1 cellular context compared by ENCODE assay signal in genomic region chr2:130355181-130355577, GRCh38.
A peak's percentile ranks its signal among the peaks of the same experiment; 100 is the strongest.
TF ChIP-seq lines count a peak whose summit lies in the region.

No MANE protein-coding gene starts in this region.

TF ChIP-seq in HepG2, 621 proteins besides CTCF, POLR2A, EP300 and RAD21 (continued from another document and continues in another):
- TF ChIP-seq ZNF580 (CRISPR knock-in tag; IDR thresholded peaks at IDR 0.05; ENCODE audit: borderline replicate concordance, low read depth) (no peak), ZBTB3 (CRISPR knock-in tag; IDR thresholded peaks at IDR 0.05; ENCODE audit: borderline replicate concordance, low read depth) (0 out of 2 replicates have a peak, but pooled peaks have one; percentile 4), GABPB1 (CRISPR knock-in tag; IDR thresholded peaks at IDR 0.05) (no peak), PPARG (CRISPR knock-in tag; conservative IDR thresholded peaks at IDR 0.05) (no peak), TGIF2 (CRISPR knock-in tag; IDR thresholded peaks at IDR 0.05) (no peak), ZBTB44 (CRISPR knock-in tag; IDR thresholded peaks at IDR 0.05) (no peak), ZNF614 (CRISPR knock-in tag; IDR thresholded peaks at IDR 0.05; ENCODE audit: borderline replicate concordance) (no peak), KDM5A (IDR thresholded peaks at IDR 0.05; ENCODE audit: borderline replicate concordance, low read length) (no peak), SRSF1 (optimal IDR thresholded peaks at IDR 0.05; ENCODE audit: low read depth, low read length) (peak; percentile 17), PCBP1 (IDR thresholded peaks at IDR 0.05; ENCODE audit: borderline replicate concordance, low read depth, low read length) (no peak), ZNF30 (CRISPR knock-in tag; IDR thresholded peaks at IDR 0.05) (0 out of 2 replicates have a peak, but pooled peaks have one; percentile 64), ZNF124 (CRISPR knock-in tag; IDR thresholded peaks at IDR 0.05) (no peak), ZNF274 (CRISPR knock-in tag; IDR thresholded peaks at IDR 0.05) (no peak; the same call in 1 of the 2 replicates), ZMYM2 (CRISPR knock-in tag; IDR thresholded peaks at IDR 0.05) (no peak), BCL3 (CRISPR knock-in tag; IDR thresholded peaks at IDR 0.05) (peak; percentile 13; the same call in 1 of the 2 replicates), ZNF766 (CRISPR knock-in tag; IDR thresholded peaks at IDR 0.05; ENCODE audit: borderline replicate concordance) (no peak), ZNF672 (CRISPR knock-in tag; IDR thresholded peaks at IDR 0.05) (no peak), ZNF589 (CRISPR knock-in tag; conservative IDR thresholded peaks at IDR 0.05) (no peak), GFI1 (CRISPR knock-in tag; IDR thresholded peaks at IDR 0.05; ENCODE audit: borderline replicate concordance) (no peak), XRCC5 (optimal IDR thresholded peaks at IDR 0.05; ENCODE audit: low read length) (no peak), TOPORS (CRISPR knock-in tag; IDR thresholded peaks at IDR 0.05) (no peak), ZNF883 (CRISPR knock-in tag; IDR thresholded peaks at IDR 0.05; ENCODE audit: not compliant biosample characterization) (no peak), ZNF280D (CRISPR knock-in tag; IDR thresholded peaks at IDR 0.05) (no peak), ZNF296 (CRISPR knock-in tag; conservative IDR thresholded peaks at IDR 0.05) (no peak), JARID2 (CRISPR knock-in tag; IDR thresholded peaks at IDR 0.05; ENCODE audit: insufficient replicate concordance) (no peak), ZNF335 (CRISPR knock-in tag; IDR thresholded peaks at IDR 0.05) (no peak), ZBTB14 (CRISPR knock-in tag; IDR thresholded peaks at IDR 0.05) (0 out of 2 replicates have a peak, but pooled peaks have one; percentile 6), ZNF691 (CRISPR knock-in tag; IDR thresholded peaks at IDR 0.05; ENCODE audit: borderline replicate concordance, low read depth) (0 out of 2 replicates have a peak, but pooled peaks have one; percentile 26), ZFP82 (CRISPR knock-in tag; IDR thresholded peaks at IDR 0.05; ENCODE audit: borderline replicate concordance) (no peak), ZNF703 (CRISPR knock-in tag; IDR thresholded peaks at IDR 0.05; ENCODE audit: borderline replicate concordance) (0 out of 2 replicates have a peak, but pooled peaks have one; percentile 2), ZNF619 (CRISPR knock-in tag; IDR thresholded peaks at IDR 0.05) (0 out of 2 replicates have a peak, but pooled peaks have one; percentile 2), RARA (CRISPR knock-in tag; IDR thresholded peaks at IDR 0.05) (no peak), AGO1 (IDR thresholded peaks at IDR 0.05; ENCODE audit: low read depth, low read length, poor library complexity, severe bottlenecking) (no peak), IRF1 (CRISPR knock-in tag; IDR thresholded peaks at IDR 0.05; ENCODE audit: low read depth) (no peak), NFATC3 (CRISPR knock-in tag; IDR thresholded peaks at IDR 0.05) (no peak), HMG20A (CRISPR knock-in tag; IDR thresholded peaks at IDR 0.05; ENCODE audit: borderline replicate concordance) (no peak), ZNF724P (CRISPR knock-in tag; IDR thresholded peaks at IDR 0.05; ENCODE audit: borderline replicate concordance) (no peak), NCOR1 (IDR thresholded peaks at IDR 0.05; ENCODE audit: borderline replicate concordance, low read length) (no peak), HBP1 (CRISPR knock-in tag; IDR thresholded peaks at IDR 0.05; ENCODE audit: low read depth) (no peak), NRL (CRISPR knock-in tag; IDR thresholded peaks at IDR 0.05; ENCODE audit: borderline replicate concordance) (no peak; the same call in 1 of the 2 replicates), HNF1A (IDR thresholded peaks at IDR 0.05; ENCODE audit: low read depth) (no peak), HNF1A (CRISPR knock-in tag; IDR thresholded peaks at IDR 0.05; ENCODE audit: borderline replicate concordance) (no peak), ATF5 (CRISPR knock-in tag; IDR thresholded peaks at IDR 0.05; ENCODE audit: low read depth) (no peak), DRAP1 (CRISPR knock-in tag; IDR thresholded peaks at IDR 0.05) (no peak), HNRNPL (IDR thresholded peaks at IDR 0.05; ENCODE audit: low read depth, low read length) (no peak), TBL1XR1 (IDR thresholded peaks at IDR 0.05; ENCODE audit: borderline replicate concordance, low read length, partially characterized antibody) (no peak), FOSL1 (CRISPR knock-in tag; IDR thresholded peaks at IDR 0.05; ENCODE audit: borderline replicate concordance) (no peak), TCF7L2 (IDR thresholded peaks at IDR 0.05; ENCODE audit: low read depth, low read length) (no peak), ZNF441 (CRISPR knock-in tag; IDR thresholded peaks at IDR 0.05; ENCODE audit: borderline replicate concordance) (no peak)
